Comparison of ENCODE assay signal across 1 cellular context in the genomic region with DNA sequence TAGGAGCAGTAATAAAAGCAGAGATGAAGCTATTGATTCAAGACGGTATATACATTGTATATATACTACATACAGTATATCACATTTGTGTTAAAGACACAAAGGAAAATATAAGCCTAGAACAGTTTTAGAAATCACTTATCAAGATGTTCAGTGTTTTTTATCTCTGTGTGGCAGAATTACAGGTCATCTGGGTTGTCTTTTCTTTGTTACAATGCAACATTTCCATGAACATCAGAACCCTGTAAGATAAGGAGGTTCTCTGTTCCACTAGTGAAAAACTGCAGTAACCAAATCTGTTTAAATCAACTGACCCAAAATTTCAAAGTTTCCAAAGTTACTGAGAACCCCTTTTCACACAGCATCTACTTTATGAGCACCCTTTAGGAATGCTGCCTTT.
TF ChIP-seq lines count a peak whose summit lies in the region.

No MANE protein-coding gene starts in this region.

TF ChIP-seq in WTC11, 78 proteins besides CTCF, POLR2A, EP300 and RAD21 (continued from another document):
- TF ChIP-seq, protein P1, sequence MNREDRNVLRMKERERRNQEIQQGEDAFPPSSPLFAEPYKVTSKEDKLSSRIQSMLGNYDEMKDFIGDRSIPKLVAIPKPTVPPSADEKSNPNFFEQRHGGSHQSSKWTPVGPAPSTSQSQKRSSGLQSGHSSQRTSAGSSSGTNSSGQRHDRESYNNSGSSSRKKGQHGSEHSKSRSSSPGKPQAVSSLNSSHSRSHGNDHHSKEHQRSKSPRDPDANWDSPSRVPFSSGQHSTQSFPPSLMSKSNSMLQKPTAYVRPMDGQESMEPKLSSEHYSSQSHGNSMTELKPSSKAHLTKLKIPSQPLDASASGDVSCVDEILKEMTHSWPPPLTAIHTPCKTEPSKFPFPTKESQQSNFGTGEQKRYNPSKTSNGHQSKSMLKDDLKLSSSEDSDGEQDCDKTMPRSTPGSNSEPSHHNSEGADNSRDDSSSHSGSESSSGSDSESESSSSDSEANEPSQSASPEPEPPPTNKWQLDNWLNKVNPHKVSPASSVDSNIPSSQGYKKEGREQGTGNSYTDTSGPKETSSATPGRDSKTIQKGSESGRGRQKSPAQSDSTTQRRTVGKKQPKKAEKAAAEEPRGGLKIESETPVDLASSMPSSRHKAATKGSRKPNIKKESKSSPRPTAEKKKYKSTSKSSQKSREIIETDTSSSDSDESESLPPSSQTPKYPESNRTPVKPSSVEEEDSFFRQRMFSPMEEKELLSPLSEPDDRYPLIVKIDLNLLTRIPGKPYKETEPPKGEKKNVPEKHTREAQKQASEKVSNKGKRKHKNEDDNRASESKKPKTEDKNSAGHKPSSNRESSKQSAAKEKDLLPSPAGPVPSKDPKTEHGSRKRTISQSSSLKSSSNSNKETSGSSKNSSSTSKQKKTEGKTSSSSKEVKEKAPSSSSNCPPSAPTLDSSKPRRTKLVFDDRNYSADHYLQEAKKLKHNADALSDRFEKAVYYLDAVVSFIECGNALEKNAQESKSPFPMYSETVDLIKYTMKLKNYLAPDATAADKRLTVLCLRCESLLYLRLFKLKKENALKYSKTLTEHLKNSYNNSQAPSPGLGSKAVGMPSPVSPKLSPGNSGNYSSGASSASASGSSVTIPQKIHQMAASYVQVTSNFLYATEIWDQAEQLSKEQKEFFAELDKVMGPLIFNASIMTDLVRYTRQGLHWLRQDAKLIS (CRISPR knock-in tag; IDR thresholded peaks at IDR 0.05; ENCODE audit: borderline replicate concordance): no peak
- TF ChIP-seq, protein P2, sequence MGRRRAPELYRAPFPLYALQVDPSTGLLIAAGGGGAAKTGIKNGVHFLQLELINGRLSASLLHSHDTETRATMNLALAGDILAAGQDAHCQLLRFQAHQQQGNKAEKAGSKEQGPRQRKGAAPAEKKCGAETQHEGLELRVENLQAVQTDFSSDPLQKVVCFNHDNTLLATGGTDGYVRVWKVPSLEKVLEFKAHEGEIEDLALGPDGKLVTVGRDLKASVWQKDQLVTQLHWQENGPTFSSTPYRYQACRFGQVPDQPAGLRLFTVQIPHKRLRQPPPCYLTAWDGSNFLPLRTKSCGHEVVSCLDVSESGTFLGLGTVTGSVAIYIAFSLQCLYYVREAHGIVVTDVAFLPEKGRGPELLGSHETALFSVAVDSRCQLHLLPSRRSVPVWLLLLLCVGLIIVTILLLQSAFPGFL (CRISPR knock-in tag; IDR thresholded peaks at IDR 0.05; ENCODE audit: borderline replicate concordance): no peak
- TF ChIP-seq GRHL2 (CRISPR knock-in tag; IDR thresholded peaks at IDR 0.05; ENCODE audit: insufficient replicate concordance, severe bottlenecking) (no peak), ZBTB21 (CRISPR knock-in tag; IDR thresholded peaks at IDR 0.05; ENCODE audit: borderline replicate concordance) (no peak), GABPB1 (CRISPR knock-in tag; IDR thresholded peaks at IDR 0.05) (no peak), SMAD4 (CRISPR knock-in tag; IDR thresholded peaks at IDR 0.05) (no peak), RORB (CRISPR knock-in tag; IDR thresholded peaks at IDR 0.05) (no peak), FOXK1 (CRISPR knock-in tag; IDR thresholded peaks at IDR 0.05) (no peak), JAZF1 (CRISPR knock-in tag; IDR thresholded peaks at IDR 0.05) (no peak), SP1 (CRISPR knock-in tag; conservative IDR thresholded peaks at IDR 0.05) (no peak), NFATC4 (CRISPR knock-in tag; IDR thresholded peaks at IDR 0.05) (no peak), NFE2L1 (CRISPR knock-in tag; IDR thresholded peaks at IDR 0.05) (no peak), ELF4 (CRISPR knock-in tag; IDR thresholded peaks at IDR 0.05; ENCODE audit: low read depth) (no peak), ZNF317 (CRISPR knock-in tag; IDR thresholded peaks at IDR 0.05; ENCODE audit: borderline replicate concordance, low read depth) (no peak)
- TF ChIP-seq, protein P3, sequence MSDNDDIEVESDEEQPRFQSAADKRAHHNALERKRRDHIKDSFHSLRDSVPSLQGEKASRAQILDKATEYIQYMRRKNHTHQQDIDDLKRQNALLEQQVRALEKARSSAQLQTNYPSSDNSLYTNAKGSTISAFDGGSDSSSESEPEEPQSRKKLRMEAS (CRISPR knock-in tag; IDR thresholded peaks at IDR 0.05): no peak
